ENCODE assay signal across 26 cellular contexts in the genomic region with DNA sequence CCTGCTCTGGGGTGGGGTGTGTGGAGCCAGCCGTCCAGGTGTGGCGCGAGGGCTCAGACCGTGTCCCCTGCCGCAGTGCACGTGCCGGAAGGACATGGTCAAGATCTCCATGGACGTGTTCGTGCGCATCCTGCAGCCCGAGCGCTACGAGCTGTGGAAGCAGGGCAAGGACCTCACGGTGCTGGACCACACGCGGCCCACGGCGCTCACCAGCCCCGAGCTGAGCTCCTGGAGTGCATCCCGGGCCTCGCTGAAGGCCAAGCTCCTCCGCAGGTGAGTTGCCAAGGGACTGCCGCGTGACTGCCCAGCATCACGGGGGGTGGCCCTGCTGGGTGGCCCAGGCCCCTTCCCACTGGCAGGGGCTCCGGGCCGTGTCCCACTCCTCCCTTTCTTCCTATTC.
"Had no signal": no experiment of that assay in that cellular context is flagged by ENCODE, and none has a peak within 500 bp of the region (broad histone marks: within the 10 kb centered on the region; RNA-seq: fewer than 3 reads in every experiment).

No MANE protein-coding gene starts in this region.

- H3K27me3 ChIP-seq: ovary, right lobe of liver, sigmoid colon, stomach, thyroid gland, tibial nerve, upper lobe of left lung, vagina had no signal

- H3K9me3 ChIP-seq: ovary, psoas muscle, right lobe of liver, sigmoid colon, stomach, thoracic aorta, thyroid gland, upper lobe of left lung, vagina had no signal

- H3K4me1 ChIP-seq: parathyroid adenoma, psoas muscle, thyroid gland, upper lobe of left lung had no signal

- H3K36me3 ChIP-seq: ovary had no signal

- FAIRE-seq: small intestine, urothelium cell line had no signal

- H3K9ac ChIP-seq: parathyroid adenoma had no signal

- DNase-seq: nephron progenitor cell; occipital lobe; ovary; posterior cingulate gyrus; psoas muscle; right lobe of liver; sigmoid colon; small intestine; stimulated activated CD4-positive, alpha-beta T cell treated with anti-CD3 and anti-CD28 coated beads, Interleukin-15, amount 100 ng/mL, for 24 hours; stimulated activated CD4-positive, alpha-beta T cell treated with anti-CD3 and anti-CD28 coated beads, Interleukin-2, amount 100 ng/mL, for 24 hours; stimulated activated CD4-positive, alpha-beta T cell treated with anti-CD3 and anti-CD28 coated beads, Interleukin-2, amount 100 ng/mL, for 48 hours; stimulated activated CD4-positive, alpha-beta T cell treated with anti-CD3 and anti-CD28 coated beads, Interleukin-4, amount 100 ng/mL, for 24 hours; stimulated activated naive B cell treated with anti-CD40 and anti-IgM and Interleukin-4, amounts not matched to agents 10 μg/mL and 1 μg/mL and 100 μg/mL, for 72 hours; stimulated activated naive CD4-positive, alpha-beta T cell treated with Interleukin-2 at 50 U/mL for 16 hours; stomach; thyroid gland; trophoblast cell had no signal

- H3K27ac ChIP-seq: ovary, parathyroid adenoma, psoas muscle, right lobe of liver, sigmoid colon, stomach, thoracic aorta, thyroid gland, tibial nerve, upper lobe of left lung, vagina had no signal

- H3K79me2 ChIP-seq: parathyroid adenoma had no signal

- ATAC-seq: natural killer cell treated with Interleukin-12 subunit alpha and Interleukin-12 subunit beta and Interleukin-15 and Interleukin-18, amount 100 ng/mL, for 72 hours; psoas muscle; right cardiac atrium; right lobe of liver; stimulated activated effector memory CD8-positive, alpha-beta T cell treated with anti-CD3 and anti-CD28 coated beads, Interleukin-12 subunit alpha, Interleukin-12 subunit beta, amount 100 ng/mL, for 72 hours; stimulated activated naive B cell treated with anti-CD40 and anti-IgM and Interleukin-4, amounts not matched to agents 10 μg/mL and 1 μg/mL and 100 μg/mL, for 72 hours had no signal

- H2AFZ ChIP-seq: parathyroid adenoma had no signal

- H3K4me3 ChIP-seq: ovary, psoas muscle, right lobe of liver, sigmoid colon, stomach, thoracic aorta, thyroid gland, tibial nerve, upper lobe of left lung, vagina had no signal
